ENCODE assay signal across 1 cellular context in genomic region chr1:117146067-117146466, GRCh38.
TF ChIP-seq lines count a peak whose summit lies in the region.

No MANE protein-coding gene starts in this region.

TF ChIP-seq in GM23338, 12 proteins besides CTCF, POLR2A, EP300 and RAD21 (continued from another document):
- TF ChIP-seq ZNF462 (CRISPR knock-in tag; IDR thresholded peaks at IDR 0.05) (no peak), POLR2AphosphoS5 (IDR thresholded peaks at IDR 0.05; ENCODE audit: low read depth) (no peak)
TF ChIP-seq in GM23338: peak in this region for 0.
